8 cellular contexts compared by ENCODE assay signal in the genomic region with DNA sequence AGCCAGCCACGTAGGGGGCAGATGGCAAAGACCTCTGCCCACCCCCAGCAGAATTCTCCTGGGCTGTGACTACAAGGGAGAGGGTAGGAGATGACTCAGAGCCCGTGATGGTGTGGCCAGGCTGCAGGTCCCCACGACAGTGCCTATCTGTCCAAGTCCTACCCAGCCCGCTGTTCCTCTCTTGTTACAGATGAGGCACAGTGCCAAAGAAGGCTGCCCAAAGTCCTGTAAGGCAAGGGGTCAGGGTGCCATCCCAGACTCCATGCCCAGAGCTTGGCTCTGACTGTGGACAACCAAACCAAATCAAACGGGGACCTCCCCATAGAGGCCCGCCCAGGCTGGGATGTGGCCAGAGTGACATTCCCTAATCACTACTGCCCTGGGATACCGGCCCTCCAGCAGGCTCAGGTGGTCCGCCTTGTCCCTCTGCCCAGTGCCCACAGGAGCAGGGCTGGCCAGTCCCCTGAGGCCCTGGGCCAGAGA. TPM values are rescaled to one million over a fixed set of nuclear protein-coding genes. Genes with fewer than 3 reads are reported as not detected.
DNase-seq lines count a peak whose midpoint lies in the region; ATAC-seq and TF ChIP-seq lines count a peak whose summit lies in the region.

No MANE protein-coding gene starts in this region.

- intact Hi-C loops in prostate gland (cut with DNase I): no loop called here

- ATAC-seq in T-cell (replicated peaks in 1 of 4) (no peak), GM19324 (IDR thresholded peaks at IDR 0.05; ENCODE audit: low FRiP score, unreplicated experiment) (no peak), GM21717 (IDR thresholded peaks at IDR 0.05; ENCODE audit: unreplicated experiment) (no peak)

- H3K27me3 Mint-ChIP-seq in T-cell: peaks cover 26 to 48% of the 10 kb centered on the region in 2 donors

- H3K36me3 Mint-ChIP-seq in T-cell: no peaks in the 10 kb centered on the region

- no peaks in the 10 kb centered on the region for H3K9me3 ChIP-seq in prostate gland

- peaks cover 5 to 14% (median 8%) of the 10 kb centered on the region in 3 donors for H3K4me1 Mint-ChIP-seq in T-cell

- no peaks in the 10 kb centered on the region for H3K9me3 Mint-ChIP-seq in T-cell

- H3K4me3 ChIP-seq in prostate gland: peak overlapping the region; percentile 82 to 99

- H3K27ac Mint-ChIP-seq in T-cell: no peak overlapping the region

- no peaks in the 10 kb centered on the region for H3K27me3 ChIP-seq in prostate gland (replicated peaks; ENCODE audit: insufficient read depth)

- no peaks in the 10 kb centered on the region for H3K36me3 ChIP-seq in prostate gland

- peak; percentile 73 for DNase-seq in DMS 273 (lab: John Stamatoyannopoulos, UW; ENCODE audit: unreplicated experiment)
- DNase-seq in T-cell: no peak
- peak; percentile 52 for DNase-seq in glomerular visceral epithelial cell (ENCODE audit: extremely low spot score)
- DNase-seq in prostate gland (ENCODE audit: low spot score): no peak
- no peak for DNase-seq in NCI-H1694 treated with DMSO at 0.1 percent for 48 hours (lab: John Stamatoyannopoulos, UW)
- DNase-seq in HuH-7.5 (ENCODE audit: low spot score): no peak

- TF ChIP-seq CTCF in prostate gland (IDR thresholded peaks at IDR 0.05): no peak

- CTCF ChIA-PET in T-cell (lab: Charles Lee): interaction anchor here in 1 of 2 donors (0.6 kb wide), 1 partner anchor 85 kb away, joined by 4 read pairs; no protein-coding TSS in a partner anchor

- POLR2A ChIA-PET in T-cell (lab: Charles Lee): no interaction called here

- TF ChIP-seq POLR2A in prostate gland (IDR thresholded peaks at IDR 0.05): no peak

- peaks cover 29% of the 10 kb centered on the region for H3K4me1 ChIP-seq in prostate gland (replicated peaks)

- peak overlapping the region; percentile 59 to 68 (median 64) for H3K4me3 Mint-ChIP-seq in T-cell

- H3K27ac ChIP-seq in prostate gland: peak overlapping the region; percentile 85 to 88

- 28% methylated on average over 8 of the region's 8 CpGs for WGBS in prostate gland

RNA-seq across cellular contexts. Expression of a gene that starts 12.6 kb away (rescaled TPM):
- total RNA-seq in T-cell (1 to 10 TPM in 2 of 5 donors, under 1 TPM in 3; 0.49 to 1.6 (median 0.98) TPM), prostate gland (100 to 1,000 TPM in 1 of 2 donors, 10 to 100 TPM in 1; 51.1 to 181 TPM)

RNA-seq across cellular contexts. Expression of a gene that starts 45.2 kb away (rescaled TPM):
- total RNA-seq in T-cell: 1 to 10 TPM in 3 of 5 donors, not detected in 2; 6.1 to 8.3 (median 7.9) TPM
- total RNA-seq in prostate gland: 1 to 10 TPM in 1 of 2 donors, not detected in 1; 7.0 TPM

RNA-seq across cellular contexts. Expression of a gene that starts 57.0 kb away (rescaled TPM):
- total RNA-seq in T-cell (10 to 100 TPM in 3 of 5 donors, not detected in 2; 14.4 to 18.7 (median 15.1) TPM), prostate gland (not detected)

Comparison
In these comparisons a context has a peak if more than half of its experiments do, and no peak if none do; other contexts are left out.
1. DNase-seq: peak in DMS 273 (single experiment) and glomerular visceral epithelial cell (single experiment); none in T-cell (0 of 34), prostate gland (single experiment), NCI-H1694 treated with DMSO at 0.1 percent for 48 hours (single experiment) and HuH-7.5 (single experiment).
2. RNA of a gene that starts 12.6 kb away (total RNA-seq): 51.1 to 181 TPM in prostate gland; 0.49 to 1.6 TPM in T-cell; every median in the first group is over 10 times any median in the second.